37 cellular contexts compared by ENCODE assay signal in genomic region chrX:112527903-112528302, GRCh38.
"Had no signal": no experiment of that assay in that cellular context is flagged by ENCODE, and none has a peak within 500 bp of the region (broad histone marks: within the 10 kb centered on the region; RNA-seq: fewer than 3 reads in every experiment).

No MANE protein-coding gene starts in this region.

- DNase-seq: activated CD4-positive, alpha-beta memory T cell treated with anti-CD3 and anti-CD28 coated beads, Interleukin-2, amount 10 ng/mL, durations not matched to agents 7 days and 5 days; activated CD4-positive, alpha-beta T cell treated with anti-CD3 and anti-CD28 coated beads for 1 hour; activated CD4-positive, alpha-beta T cell treated with anti-CD3 and anti-CD28 coated beads for 48 hours; activated CD4-positive, CD25-positive, alpha-beta regulatory T cell; activated CD8-positive, alpha-beta memory T cell treated with anti-CD3 and anti-CD28 coated beads for 24 hours; activated CD8-positive, alpha-beta memory T cell treated with anti-CD3 and anti-CD28 coated beads, Interleukin-2, amount 10 ng/mL, durations not matched to agents 7 days and 5 days; activated CD8-positive, alpha-beta memory T cell treated with anti-CD3 and anti-CD28 coated beads, Interleukin-2, amount 50 U/mL, for 48 hours; activated effector memory CD4-positive, alpha-beta T cell treated with Interleukin-2 at 50 U/mL for 16 hours; activated naive CD4-positive, alpha-beta T cell treated with anti-CD3 and anti-CD28 coated beads, Interleukin-2, amount 50 U/mL, for 16 hours; activated naive CD8-positive, alpha-beta T cell treated with anti-CD3 and anti-CD28 coated beads for 36 hours; activated T-cell treated with anti-CD3 and anti-CD28 coated beads, Interleukin-2, amount 50 U/mL, for 48 hours; amygdala; body of pancreas; caudate nucleus; cerebellar nuclear complex; Kasumi-1; KG1; NCI-H1092 treated with DMSO at 0.1 percent for 48 hours; NCI-H1417; NCI-H146; NCI-H187; NCI-H2029 treated with DMSO at 0.1 percent for 48 hours; NCI-H2107; NCI-H2171; NCI-H510A; NCI-H526; NCI-H748 treated with DMSO at 0.1 percent for 48 hours; NK-92 treated with Interleukin-12 subunit alpha and Interleukin-12 subunit beta, amount 100 ng/mL, for 24 hours; PC-3; Peyer's patch; RPMI8226; SW 1271; T-helper 1 cell; T-helper 2 cell; T-helper 9 cell; WERI-Rb-1 had no signal

- H3K4me1 ChIP-seq: body of pancreas, breast epithelium, Peyer's patch had no signal

- H3K27ac ChIP-seq: body of pancreas, breast epithelium, Peyer's patch, WERI-Rb-1 had no signal

- H3K9me3 ChIP-seq: body of pancreas, Peyer's patch had no signal

- ATAC-seq: activated CD8-positive, alpha-beta memory T cell treated with anti-CD3 and anti-CD28 coated beads, Interleukin-2, amount 10 ng/mL, durations not matched to agents 7 days and 5 days; body of pancreas; PC-3 had no signal

- H3K4me3 ChIP-seq: body of pancreas, breast epithelium, Peyer's patch had no signal

- H3K36me3 ChIP-seq: breast epithelium, Peyer's patch, WERI-Rb-1 had no signal

- H3K27me3 ChIP-seq: body of pancreas, Peyer's patch had no signal
